Comparison of ENCODE assay signal across 18 cellular contexts in the genomic region with DNA sequence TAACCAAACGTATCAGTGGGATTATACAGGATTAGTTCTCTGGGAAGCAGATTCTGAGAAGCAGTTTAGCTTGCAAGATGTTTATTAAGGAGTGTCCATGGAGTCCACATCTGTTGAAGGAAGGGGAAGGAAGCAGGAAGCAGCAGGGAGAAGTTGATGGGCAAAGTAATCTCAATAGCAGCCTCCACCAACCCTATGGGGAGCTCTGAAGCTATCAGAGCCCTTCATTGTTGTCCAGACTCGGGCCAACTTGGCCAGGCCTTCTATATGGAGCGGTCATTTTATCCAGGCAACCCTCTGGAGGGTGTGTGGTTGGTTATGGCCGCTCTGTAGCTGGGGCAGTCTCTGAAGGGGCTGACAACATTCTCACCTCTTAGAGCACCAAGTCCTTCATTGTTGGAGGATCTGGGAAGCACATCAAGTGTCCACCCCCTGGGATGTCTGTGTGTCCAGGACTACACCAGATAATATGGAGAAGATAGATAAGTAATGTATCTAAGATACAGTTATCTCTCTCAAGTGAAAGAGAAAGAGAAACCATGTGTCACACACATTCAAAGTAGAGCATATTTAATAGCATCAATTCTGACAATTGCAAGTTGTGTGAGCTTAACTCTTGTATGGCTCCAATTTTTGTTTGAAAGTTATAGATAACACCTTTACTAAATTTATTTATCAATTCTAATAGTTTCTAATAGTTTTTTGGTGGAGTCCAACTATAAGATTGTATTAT.
"Had no signal": no experiment of that assay in that cellular context is flagged by ENCODE, and none has a peak within 500 bp of the region (broad histone marks: within the 10 kb centered on the region; RNA-seq: fewer than 3 reads in every experiment).

No MANE protein-coding gene starts in this region.

- ATAC-seq: activated CD4-positive, alpha-beta T cell treated with anti-CD3 and anti-CD28 coated beads for 36 hours; activated naive CD4-positive, alpha-beta T cell treated with anti-CD3 and anti-CD28 coated beads, Interleukin-2, amount 50 U/mL, for 72 hours; gastrocnemius medialis; naive thymus-derived CD8-positive, alpha-beta T cell; psoas muscle; right cardiac atrium; stimulated activated naive CD8-positive, alpha-beta T cell treated with anti-CD3 and anti-CD28 coated beads, Interleukin-15, Interleukin-2, amounts not matched to agents 100 U/mL and 50 U/mL, for 24 hours had no signal

- H3K4me3 Mint-ChIP-seq: activated CD4-positive, alpha-beta memory T cell treated with anti-CD3 and anti-CD28 coated beads for 36 hours; activated CD4-positive, alpha-beta T cell treated with anti-CD3 and anti-CD28 coated beads for 36 hours; activated T-helper 1 cell treated with anti-CD3 and anti-CD28 coated beads, Interleukin-12 subunit alpha, Interleukin-12 subunit beta, Interleukin-2, Interleukin-4 antibody, amounts not matched to agents 30 ng/mL and 10 ng/mL and 1 ng/mL, durations not matched to agents 14 hours and 24 hours and 36 hours; naive thymus-derived CD8-positive, alpha-beta T cell had no signal

- H3K36me3 Mint-ChIP-seq: activated CD4-positive, alpha-beta memory T cell treated with anti-CD3 and anti-CD28 coated beads for 36 hours; activated naive CD4-positive, alpha-beta T cell treated with anti-CD3 and anti-CD28 coated beads, Interleukin-2, amount 50 U/mL, for 72 hours; naive thymus-derived CD8-positive, alpha-beta T cell had no signal

- DNase-seq: activated CD4-positive, alpha-beta memory T cell treated with anti-CD3 and anti-CD28 coated beads for 36 hours; activated CD4-positive, alpha-beta T cell treated with anti-CD3 and anti-CD28 coated beads for 36 hours; activated gamma-delta T cell treated with Interleukin-2 at 50 U/mL for 16 hours; activated T-cell treated with anti-CD3 and anti-CD28 coated beads for 4 hours; adrenal gland; erythroblast; gastrocnemius medialis; naive thymus-derived CD8-positive, alpha-beta T cell; ovary; psoas muscle; stimulated activated CD4-positive, alpha-beta T cell treated with anti-CD3 and anti-CD28 coated beads, Interleukin-2, amount 100 ng/mL, for 24 hours; stimulated activated naive CD8-positive, alpha-beta T cell treated with anti-CD3 and anti-CD28 coated beads, Interleukin-15, Interleukin-2, amounts not matched to agents 100 U/mL and 50 U/mL, for 24 hours; substantia nigra; tibial artery; uterus had no signal

- H3K27ac ChIP-seq: adrenal gland, ovary, psoas muscle, tibial artery, uterus had no signal

- H3K27me3 ChIP-seq: adrenal gland, gastrocnemius medialis, ovary, tibial artery, uterus had no signal

- H3K9me3 ChIP-seq: adrenal gland, gastrocnemius medialis, ovary, psoas muscle, tibial artery, uterus had no signal

- H3K4me3 ChIP-seq: adrenal gland, gastrocnemius medialis, ovary, psoas muscle, tibial artery, uterus had no signal

- H3K4me1 Mint-ChIP-seq: activated CD4-positive, alpha-beta T cell treated with anti-CD3 and anti-CD28 coated beads for 36 hours had no signal

- H3K36me3 ChIP-seq: adrenal gland, gastrocnemius medialis, ovary, tibial artery, uterus had no signal

- H3K9me3 Mint-ChIP-seq: activated CD4-positive, alpha-beta memory T cell treated with anti-CD3 and anti-CD28 coated beads for 36 hours; activated naive CD4-positive, alpha-beta T cell treated with anti-CD3 and anti-CD28 coated beads, Interleukin-2, amount 50 U/mL, for 72 hours; activated T-helper 1 cell treated with anti-CD3 and anti-CD28 coated beads, Interleukin-12 subunit alpha, Interleukin-12 subunit beta, Interleukin-2, Interleukin-4 antibody, amounts not matched to agents 30 ng/mL and 10 ng/mL and 1 ng/mL, durations not matched to agents 14 hours and 24 hours and 36 hours had no signal

- H3K4me1 ChIP-seq: adrenal gland, gastrocnemius medialis, psoas muscle, tibial artery, uterus had no signal

- H3K27me3 Mint-ChIP-seq: activated CD4-positive, alpha-beta memory T cell treated with anti-CD3 and anti-CD28 coated beads for 36 hours; activated CD4-positive, alpha-beta T cell treated with anti-CD3 and anti-CD28 coated beads for 36 hours had no signal

- H3K27ac Mint-ChIP-seq: activated CD4-positive, alpha-beta memory T cell treated with anti-CD3 and anti-CD28 coated beads for 36 hours; activated CD4-positive, alpha-beta T cell treated with anti-CD3 and anti-CD28 coated beads for 36 hours; activated T-helper 1 cell treated with anti-CD3 and anti-CD28 coated beads, Interleukin-12 subunit alpha, Interleukin-12 subunit beta, Interleukin-2, Interleukin-4 antibody, amounts not matched to agents 30 ng/mL and 10 ng/mL and 1 ng/mL, durations not matched to agents 14 hours and 24 hours and 36 hours; naive thymus-derived CD8-positive, alpha-beta T cell had no signal
